In the genomic region with DNA sequence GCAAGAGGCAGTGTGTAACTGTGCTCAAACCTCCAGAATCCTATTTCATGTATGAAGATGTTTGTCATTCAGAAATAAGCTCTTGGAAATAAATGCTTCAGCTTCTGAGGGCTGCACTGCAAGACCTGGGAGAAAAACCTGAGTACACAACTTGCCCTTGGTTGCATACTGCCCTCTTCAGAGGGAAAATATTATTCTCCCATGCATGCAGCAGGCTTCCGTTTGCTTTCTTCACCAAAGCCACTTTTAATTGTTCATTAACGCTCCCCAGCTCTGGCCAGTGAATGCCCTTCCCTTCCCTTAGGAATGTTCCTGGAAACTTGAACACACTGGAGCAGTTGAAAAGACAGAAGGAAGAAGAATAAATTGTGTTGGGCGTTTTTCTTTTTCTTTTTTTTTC, we compare ENCODE assay signal across 8 cellular contexts. TPM values are rescaled to one million over a fixed set of nuclear protein-coding genes. Genes with fewer than 3 reads are reported as not detected.
A peak's percentile ranks its signal among the peaks of the same experiment; 100 is the strongest.
DNase-seq lines count a peak whose midpoint lies in the region; ATAC-seq and TF ChIP-seq lines count a peak whose summit lies in the region.

No MANE protein-coding gene starts in this region.

- POLR2A ChIA-PET in BJ (lab: Charles Lee): no interaction called here

- no peaks in the 10 kb centered on the region for H3K9me3 ChIP-seq in Peyer's patch

- DNase-seq in BJ (ENCODE audit: low read depth) (no peak), GM20000 (ENCODE audit: low spot score) (peak; percentile 63), Peyer's patch (no peak), foreskin melanocyte (peak; percentile 63), DMS114 treated with DMSO at 0.1 percent for 48 hours (lab: John Stamatoyannopoulos, UW; ENCODE audit: unreplicated experiment) (no peak), KG1 (lab: John Stamatoyannopoulos, UW) (no peak)
- no peak for DNase-seq in activated naive CD4-positive, alpha-beta T cell (lab: John Stamatoyannopoulos, UW)

- H3K4me1 ChIP-seq in Peyer's patch: peaks cover 3 to 14% (median 5%) of the 10 kb centered on the region in 4 donors

- no peak overlapping the region for H3K27ac ChIP-seq in Peyer's patch

- TF ChIP-seq CTCF in BJ (IDR thresholded peaks at IDR 0.05; ENCODE audit: insufficient read depth, low read depth, low read length) (peak; percentile 43), GM20000 (IDR thresholded peaks at IDR 0.05; ENCODE audit: extremely low read depth, missing control alignments) (peak; percentile 42), Peyer's patch (IDR thresholded peaks at IDR 0.05) (peak in 4 of 6 experiments; percentile 28 to 52 (median 50))

- no peaks in the 10 kb centered on the region for H3K36me3 ChIP-seq in BJ (ENCODE audit: control insufficient read depth, insufficient read depth, low read length)
- H3K36me3 ChIP-seq in Peyer's patch: no peaks in the 10 kb centered on the region

- TF ChIP-seq POLR2A in Peyer's patch (IDR thresholded peaks at IDR 0.05): no peak

- H3K27me3 ChIP-seq in BJ (ENCODE audit: control insufficient read depth, insufficient read depth, low read length) (peaks cover 29% of the 10 kb centered on the region), Peyer's patch (no peaks in the 10 kb centered on the region)

- no peak for ATAC-seq in GM19397 (IDR thresholded peaks at IDR 0.05; ENCODE audit: unreplicated experiment)

- no peak overlapping the region for H3K4me3 ChIP-seq in BJ (ENCODE audit: low read depth, low read length)
- H3K4me3 ChIP-seq in Peyer's patch: no peak overlapping the region

- CTCF ChIA-PET in BJ (lab: Yijun Ruan, JAX): interaction anchor here (0.7 to 1.9 kb wide), 7 partner anchors 18 to 146 kb away, joined by 3 to 9 read pairs (median 4); no protein-coding TSS in a partner anchor

RNA-seq across cellular contexts. Expression of a gene that starts 2.5 kb away (rescaled TPM):
- polyA plus RNA-seq in BJ (2011; rRNA removed): 0.61 and 1.5 TPM in 2 replicates
- 0.71 and 0.98 TPM in 2 replicates for polyA minus RNA-seq in BJ (2011; rRNA and poly(A)+ RNA removed)
- 10 to 100 TPM; 10.7 to 35.5 (median 15.3) TPM for total RNA-seq in Peyer's patch

Comparison
In these comparisons a context has a peak if more than half of its experiments do, and no peak if none do; other contexts are left out.
1. DNase-seq: peak in GM20000 (single experiment) and foreskin melanocyte (single experiment); none in BJ (single experiment), Peyer's patch (0 of 3), DMS114 treated with DMSO at 0.1 percent for 48 hours (single experiment), KG1 (single experiment) and activated naive CD4-positive, alpha-beta T cell (0 of 4).
2. Peak in every context shown above with its lines, with median percentiles within 50 percentile points of each other: CTCF ChIP-seq.